In the genomic region with DNA sequence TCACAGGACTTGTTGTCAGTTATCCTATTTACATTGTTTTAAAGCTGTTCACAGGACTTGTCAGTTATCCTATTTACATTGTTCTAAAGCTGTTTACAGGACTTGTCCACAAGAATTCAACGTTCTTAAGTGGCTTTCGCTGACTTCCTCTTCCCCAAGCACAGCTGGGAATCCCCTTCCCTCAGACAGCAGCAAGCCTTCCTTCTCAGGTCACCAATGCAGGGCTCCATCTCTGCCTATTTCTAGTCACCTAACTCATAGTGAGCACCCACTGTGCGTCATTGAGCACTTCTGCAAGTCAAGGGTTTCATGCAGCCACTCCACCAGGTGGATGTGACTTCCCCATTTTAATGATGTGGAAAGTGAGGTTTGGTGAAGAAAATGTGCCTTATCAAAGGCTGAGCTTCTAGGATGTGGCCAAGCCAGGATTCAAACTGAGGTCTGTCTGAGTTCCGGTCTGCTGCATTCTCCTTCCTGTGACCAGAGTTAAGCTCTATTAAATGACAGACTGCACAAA, we compare ENCODE assay signal across 11 cellular contexts.
DNase-seq lines count a peak whose midpoint lies in the region; ATAC-seq and TF ChIP-seq lines count a peak whose summit lies in the region.
"Had no signal": no experiment of that assay in that cellular context is flagged by ENCODE, and none has a peak within 500 bp of the region (broad histone marks: within the 10 kb centered on the region; RNA-seq: fewer than 3 reads in every experiment).

No MANE protein-coding gene starts in this region.

- TF ChIP-seq CTCF in GM13977 (IDR thresholded peaks at IDR 0.05; ENCODE audit: extremely low read depth, insufficient read depth, missing control alignments) = no peak
- TF ChIP-seq CTCF in fibroblast of villous mesenchyme (IDR thresholded peaks at IDR 0.05; ENCODE audit: insufficient read depth, low read depth, low read length) = no peak

- H3K27ac Mint-ChIP-seq in T-helper 2 cell treated with Interferon-gamma antibody and Interleukin-4, amounts not matched to agents 5 μg/mL and 100 μg/mL, for 36 hours = no peak overlapping the region
- H3K27ac Mint-ChIP-seq: nephron progenitor cell; stimulated activated naive CD8-positive, alpha-beta T cell treated with anti-CD3 and anti-CD28 coated beads, Interleukin-15, Interleukin-2, amounts not matched to agents 100 ng/mL and 50 ng/mL, for 24 hours had no signal

- in situ Hi-C loops in GM13977 (cut with MboI; ENCODE audit: low pct_unique_long_range_greater_than_20kb, low sequenced_read_pairs, unreplicated experiment) = no loop called here

- intact Hi-C loops in cardiac septum (cut with DNase I) = no loop called here

- H3K4me3 ChIP-seq in fibroblast of villous mesenchyme (ENCODE audit: low read depth, low read length) = no peak overlapping the region

- H3K36me3 Mint-ChIP-seq in T-helper 2 cell treated with Interferon-gamma antibody and Interleukin-4, amounts not matched to agents 5 μg/mL and 100 μg/mL, for 36 hours (ENCODE audit: low read depth) = no peaks in the 10 kb centered on the region

- peak; percentile 40 for DNase-seq in GM13977 (ENCODE audit: low spot score)
- peak; percentile 72 for DNase-seq in fibroblast of villous mesenchyme (ENCODE audit: low read depth)
- no peak for DNase-seq in inferior parietal cortex (ENCODE audit: extremely low spot score)
- no peak for DNase-seq in T-helper 2 cell treated with Interferon-gamma antibody and Interleukin-4, amounts not matched to agents 5 μg/mL and 100 μg/mL, for 36 hours (ENCODE audit: low spot score)
- DNase-seq in cardiac septum (ENCODE audit: low spot score) = no peak
- DNase-seq in OCI-M2 (lab: John Stamatoyannopoulos, UW; ENCODE audit: unreplicated experiment) = no peak
- DNase-seq: NCI-H2081 treated with DMSO at 0.1 percent for 48 hours, nephron progenitor cell had no signal

- H3K4me1 Mint-ChIP-seq in T-helper 2 cell treated with Interferon-gamma antibody and Interleukin-4, amounts not matched to agents 5 μg/mL and 100 μg/mL, for 36 hours (ENCODE audit: low read depth) = peaks cover 5% of the 10 kb centered on the region

- no peak overlapping the region for H3K4me3 Mint-ChIP-seq in T-helper 2 cell treated with Interferon-gamma antibody and Interleukin-4, amounts not matched to agents 5 μg/mL and 100 μg/mL, for 36 hours
- H3K4me3 Mint-ChIP-seq: nephron progenitor cell; stimulated activated naive CD8-positive, alpha-beta T cell treated with anti-CD3 and anti-CD28 coated beads, Interleukin-15, Interleukin-2, amounts not matched to agents 100 ng/mL and 50 ng/mL, for 24 hours had no signal

- peak; percentile 88 for ATAC-seq in GM21515 (IDR thresholded peaks at IDR 0.05; ENCODE audit: unreplicated experiment)
- peak; percentile 85 for ATAC-seq in HG03354 (IDR thresholded peaks at IDR 0.05; ENCODE audit: poor library complexity, severe bottlenecking, unreplicated experiment)

- H3K9me3 Mint-ChIP-seq in T-helper 2 cell treated with Interferon-gamma antibody and Interleukin-4, amounts not matched to agents 5 μg/mL and 100 μg/mL, for 36 hours = no peaks in the 10 kb centered on the region
- H3K9me3 Mint-ChIP-seq: nephron progenitor cell; stimulated activated naive CD8-positive, alpha-beta T cell treated with anti-CD3 and anti-CD28 coated beads, Interleukin-15, Interleukin-2, amounts not matched to agents 100 ng/mL and 50 ng/mL, for 24 hours had no signal

- no peaks in the 10 kb centered on the region for H3K27me3 Mint-ChIP-seq in T-helper 2 cell treated with Interferon-gamma antibody and Interleukin-4, amounts not matched to agents 5 μg/mL and 100 μg/mL, for 36 hours (ENCODE audit: low read depth)
- H3K27me3 Mint-ChIP-seq: stimulated activated naive CD8-positive, alpha-beta T cell treated with anti-CD3 and anti-CD28 coated beads, Interleukin-15, Interleukin-2, amounts not matched to agents 100 ng/mL and 50 ng/mL, for 24 hours had no signal

Comparison
In these comparisons a context has a peak if more than half of its experiments do, and no peak if none do; other contexts are left out.
1. DNase-seq: peak in GM13977 (single experiment) and fibroblast of villous mesenchyme (single experiment); none in inferior parietal cortex (single experiment), T-helper 2 cell treated with Interferon-gamma antibody and Interleukin-4, amounts not matched to agents 5 μg/mL and 100 μg/mL, for 36 hours (single experiment), cardiac septum (single experiment) and OCI-M2 (single experiment).